In genomic region chr20:2172305-2173175, GRCh38 we compare ENCODE assay signal across 8 cellular contexts.
DNase-seq lines count a peak whose midpoint lies in the region; ATAC-seq and TF ChIP-seq lines count a peak whose summit lies in the region.

No MANE protein-coding gene starts in this region.

- ATAC-seq in HG03354 (IDR thresholded peaks at IDR 0.05; ENCODE audit: poor library complexity, severe bottlenecking, unreplicated experiment): no peak

- no peaks in the 10 kb centered on the region for H3K36me3 ChIP-seq in brain microvascular endothelial cell (replicated peaks)

- in situ Hi-C loops in brain microvascular endothelial cell (cut with HindIII; ENCODE audit: low pct_ligation_motif_present, low sequenced_read_pairs): no loop called here

- H3K36me3 Mint-ChIP-seq in immature natural killer cell: no peaks in the 10 kb centered on the region

- H3K4me3 Mint-ChIP-seq in immature natural killer cell: no peak overlapping the region

- H3K4me1 Mint-ChIP-seq in immature natural killer cell: peaks cover 0 to 2% of the 10 kb centered on the region in 2 donors

- H3K4me3 ChIP-seq in brain microvascular endothelial cell (ENCODE audit: low read depth, low read length): no peak overlapping the region

- TF ChIP-seq CTCF in brain microvascular endothelial cell (IDR thresholded peaks at IDR 0.05; ENCODE audit: low read depth, low read length, missing control alignments): peak; percentile 95

- DNase-seq in NCI-H187 treated with DMSO at 0.1 percent for 48 hours (lab: John Stamatoyannopoulos, UW) (peak; percentile 11), NCI-H187 (lab: John Stamatoyannopoulos, UW) (no peak), NCI-H146 treated with DMSO at 0.1 percent for 48 hours (lab: John Stamatoyannopoulos, UW; ENCODE audit: unreplicated experiment) (peak; percentile 11), UCSD-AML1 (lab: John Stamatoyannopoulos, UW; ENCODE audit: unreplicated experiment) (peak; percentile 60), brain microvascular endothelial cell (peak; percentile 38), immature natural killer cell (peak; percentile 35 to 57 (median 45))
- peak; percentile 38 to 47 for DNase-seq in stimulated activated CD4-positive, alpha-beta T cell treated with anti-CD3 and anti-CD28 coated beads, Interleukin-15, amount 100 ng/mL, for 1 hour (ENCODE audit: low read depth in 1 of 2, low spot score in 1 of 2)

- H3K27ac Mint-ChIP-seq in immature natural killer cell: no peak overlapping the region

- H3K9me3 Mint-ChIP-seq in immature natural killer cell: no peaks in the 10 kb centered on the region

- no peak overlapping the region for H3K27ac ChIP-seq in brain microvascular endothelial cell

- H3K27me3 ChIP-seq in brain microvascular endothelial cell (replicated peaks): no peaks in the 10 kb centered on the region

- H3K27me3 Mint-ChIP-seq in immature natural killer cell (ENCODE audit: low read depth in 3 of 3): peaks cover 0 to 5% (median 3%) of the 10 kb centered on the region in 3 donors

Comparison
In these comparisons a context has a peak if more than half of its experiments do, and no peak if none do; other contexts are left out.
1. DNase-seq: peak in NCI-H187 treated with DMSO at 0.1 percent for 48 hours (single experiment), NCI-H146 treated with DMSO at 0.1 percent for 48 hours (single experiment), UCSD-AML1 (single experiment), brain microvascular endothelial cell (single experiment), immature natural killer cell (3 of 3) and stimulated activated CD4-positive, alpha-beta T cell treated with anti-CD3 and anti-CD28 coated beads, Interleukin-15, amount 100 ng/mL, for 1 hour (2 of 2); none in NCI-H187 (0 of 2).